In genomic region chr18:28713026-28713425, GRCh38 we compare ENCODE assay signal across 9 cellular contexts.
"Had no signal": no experiment of that assay in that cellular context is flagged by ENCODE, and none has a peak within 500 bp of the region (broad histone marks: within the 10 kb centered on the region; RNA-seq: fewer than 3 reads in every experiment).

No MANE protein-coding gene starts in this region.

- H3K4me3 ChIP-seq: GM23248, HAP-1, K562 had no signal

- FAIRE-seq: HTR-8/SVneo, K562 had no signal

- H3K9me3 ChIP-seq: HAP-1 had no signal

- H2AFZ ChIP-seq: GM23248 had no signal

- H3K36me3 ChIP-seq: HAP-1 had no signal

- H3K27ac ChIP-seq: GM23248 had no signal

- H3K9ac ChIP-seq: GM23248 had no signal

- DNase-seq: GM23248, GOT3, H7, HFFc6, IMR-90, KG1 had no signal
